In the genomic region with DNA sequence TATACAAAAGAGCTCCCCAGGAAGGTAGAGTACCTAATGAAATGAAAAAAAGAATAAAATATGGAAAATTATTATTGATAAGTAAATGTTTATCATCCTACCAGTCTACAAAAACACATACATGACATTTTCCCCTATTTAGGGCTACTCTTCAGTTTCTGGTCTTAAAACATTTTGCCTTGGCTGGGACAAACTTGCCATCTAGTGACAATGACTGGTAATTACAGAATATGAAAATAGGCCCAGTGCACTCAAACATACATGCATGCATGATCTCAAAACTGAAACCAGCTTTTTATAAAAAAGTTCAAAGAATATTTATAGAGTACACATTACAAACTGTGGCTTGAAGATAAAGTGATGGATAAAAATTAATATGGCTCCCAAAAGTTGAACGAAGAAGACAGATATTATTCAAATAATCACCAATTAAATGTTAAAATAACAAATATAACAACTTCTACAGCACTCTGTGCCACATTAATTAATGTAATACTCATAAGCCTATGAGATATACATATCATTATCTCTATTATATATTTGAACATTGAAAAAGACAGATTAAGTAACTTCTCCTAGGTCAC, we compare ENCODE assay signal across 9 cellular contexts. TPM values are rescaled to one million over a fixed set of nuclear protein-coding genes. Genes with fewer than 3 reads are reported as not detected.
DNase-seq lines count a peak whose midpoint lies in the region; TF ChIP-seq lines count a peak whose summit lies in the region.
"Had no signal": no experiment of that assay in that cellular context is flagged by ENCODE, and none has a peak within 500 bp of the region (broad histone marks: within the 10 kb centered on the region; RNA-seq: fewer than 3 reads in every experiment).

No MANE protein-coding gene starts in this region.

- H3K9me3 Mint-ChIP-seq in neural crest cell: peaks cover 11% of the 10 kb centered on the region

- DNase-seq in AG08395 (ENCODE audit: low spot score) (peak; percentile 44), GM12865 (ENCODE audit: low read depth) (peak; percentile 71), HEK293T (ENCODE audit: extremely low spot score) (peak; percentile 35), M059J (ENCODE audit: low read depth) (peak; percentile 54), SK-MEL-5 (ENCODE audit: low read depth, low spot score) (peak; percentile 76), epithelial cell of esophagus (ENCODE audit: low read depth) (peak; percentile 61), neural crest cell (ENCODE audit: low read depth, low spot score) (no peak)
- no peak for DNase-seq in stimulated activated CD4-positive, alpha-beta T cell treated with anti-CD3 and anti-CD28 coated beads, Interleukin-2, amount 100 ng/mL, for 24 hours

- no peak overlapping the region for H3K27ac Mint-ChIP-seq in neural crest cell (ENCODE audit: unreplicated experiment)

- H3K4me3 Mint-ChIP-seq in neural crest cell: no peak overlapping the region

- H3K4me3 ChIP-seq in GM12865 (ENCODE audit: low read depth, low read length) (no peak overlapping the region), epithelial cell of esophagus (ENCODE audit: low read length) (no peak overlapping the region)
- H3K4me3 ChIP-seq: SJCRH30 had no signal

- no peaks in the 10 kb centered on the region for H3K27me3 Mint-ChIP-seq in neural crest cell (ENCODE audit: low read depth)

- H3K4me1 Mint-ChIP-seq in neural crest cell: no peaks in the 10 kb centered on the region

- in situ Hi-C loops in SK-MEL-5 (cut with HindIII; ENCODE audit: low pct_unique_long_range_greater_than_20kb, low sequenced_read_pairs): no loop called here

- TF ChIP-seq CTCF in GM12865 (IDR thresholded peaks at IDR 0.05; ENCODE audit: insufficient read depth, low read depth, low read length, missing control alignments) (peak; percentile 49), epithelial cell of esophagus (IDR thresholded peaks at IDR 0.05; ENCODE audit: insufficient read depth, low read depth, low read length, missing control alignments) (peak; percentile 79), neural crest cell (conservative IDR thresholded peaks at IDR 0.05) (peak; percentile 87)

- POLR2A ChIA-PET in HEK293T (lab: Yijun Ruan, JAX): interaction anchor here (1.5 kb wide), 1 partner anchor 10 kb away, joined by 4 read pairs; a partner anchor contains a TSS

- peaks cover 10% of the 10 kb centered on the region for H3K36me3 Mint-ChIP-seq in neural crest cell (ENCODE audit: low read depth)

- CTCF ChIA-PET in HEK293T (lab: Yijun Ruan, JAX): interaction anchor here (0.6 to 1.7 kb wide), 6 partner anchors 9 to 1995 kb away, joined by 3 to 5 read pairs (median 4); a partner anchor contains a TSS

TF ChIP-seq in HEK293T, 16 proteins besides CTCF, POLR2A, EP300 and RAD21:
- TF ChIP-seq FOXA1 (IDR thresholded peaks at IDR 0.05): no peak
- TF ChIP-seq NFRKB (IDR thresholded peaks at IDR 0.05): no peak
- TF ChIP-seq L3MBTL2 (conservative IDR thresholded peaks at IDR 0.05): no peak
- TF ChIP-seq FOXM1 (IDR thresholded peaks at IDR 0.05; ENCODE audit: borderline replicate concordance): no peak
- no peak for TF ChIP-seq HDGF (IDR thresholded peaks at IDR 0.05; ENCODE audit: borderline replicate concordance)
- no peak for TF ChIP-seq FOXK2 (IDR thresholded peaks at IDR 0.05)
- TF ChIP-seq LEF1 (IDR thresholded peaks at IDR 0.05; ENCODE audit: borderline replicate concordance): no peak
- no peak for TF ChIP-seq SP1 (IDR thresholded peaks at IDR 0.05)
- TF ChIP-seq ARNT (IDR thresholded peaks at IDR 0.05): no peak
- no peak for TF ChIP-seq BHLHE40 (IDR thresholded peaks at IDR 0.05; ENCODE audit: borderline replicate concordance)
- TF ChIP-seq, protein P1, sequence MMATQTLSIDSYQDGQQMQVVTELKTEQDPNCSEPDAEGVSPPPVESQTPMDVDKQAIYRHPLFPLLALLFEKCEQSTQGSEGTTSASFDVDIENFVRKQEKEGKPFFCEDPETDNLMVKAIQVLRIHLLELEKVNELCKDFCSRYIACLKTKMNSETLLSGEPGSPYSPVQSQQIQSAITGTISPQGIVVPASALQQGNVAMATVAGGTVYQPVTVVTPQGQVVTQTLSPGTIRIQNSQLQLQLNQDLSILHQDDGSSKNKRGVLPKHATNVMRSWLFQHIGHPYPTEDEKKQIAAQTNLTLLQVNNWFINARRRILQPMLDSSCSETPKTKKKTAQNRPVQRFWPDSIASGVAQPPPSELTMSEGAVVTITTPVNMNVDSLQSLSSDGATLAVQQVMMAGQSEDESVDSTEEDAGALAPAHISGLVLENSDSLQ (IDR thresholded peaks at IDR 0.05): no peak
- no peak for TF ChIP-seq SUZ12 (IDR thresholded peaks at IDR 0.05)
- TF ChIP-seq ZNF384 (IDR thresholded peaks at IDR 0.05): no peak
- no peak for TF ChIP-seq ELF4 (IDR thresholded peaks at IDR 0.05)
- TF ChIP-seq CTBP1 (IDR thresholded peaks at IDR 0.05; ENCODE audit: borderline replicate concordance): no peak
- TF ChIP-seq TARDBP (IDR thresholded peaks at IDR 0.05): no peak

RNA-seq across cellular contexts. Expression of a gene that starts 10.5 kb away (rescaled TPM):
- 7.5 and 8.3 TPM in 2 replicates for total RNA-seq in M059J (2014; rRNA removed; shearing (Covaris generic))
- total RNA-seq in SK-MEL-5 (2014; rRNA removed; shearing (Covaris generic)): 5.5 and 6.1 TPM in 2 replicates
- polyA plus RNA-seq in SK-MEL-5 (2015; cell fraction: cytosol; rRNA removed): 5.0 and 6.7 TPM in 2 replicates
- 111 and 121 TPM in 2 replicates for polyA plus RNA-seq in SK-MEL-5 (2015; cell fraction: nucleus; rRNA removed)
- 18.9 and 21.6 TPM in 2 replicates for total RNA-seq in neural crest cell

RNA-seq across cellular contexts. Expression of a gene that starts 56.4 kb away (rescaled TPM):
- not detected in 2 replicates for total RNA-seq in M059J (2014; rRNA removed; shearing (Covaris generic))
- 0.24 and 0.80 TPM in 2 replicates for total RNA-seq in SK-MEL-5 (2014; rRNA removed; shearing (Covaris generic))
- polyA plus RNA-seq in SK-MEL-5 (2015; cell fraction: cytosol; rRNA removed): 0.05 and 0.27 TPM in 2 replicates
- 1.7 and 9.2 TPM in 2 replicates for polyA plus RNA-seq in SK-MEL-5 (2015; cell fraction: nucleus; rRNA removed)
- 2.7 and 3.4 TPM in 2 replicates for total RNA-seq in neural crest cell

Comparison
In these comparisons a context has a peak if more than half of its experiments do, and no peak if none do; other contexts are left out.
1. DNase-seq: peak in AG08395 (single experiment), GM12865 (single experiment), HEK293T (single experiment), M059J (single experiment), SK-MEL-5 (single experiment) and epithelial cell of esophagus (single experiment); none in neural crest cell (single experiment) and stimulated activated CD4-positive, alpha-beta T cell treated with anti-CD3 and anti-CD28 coated beads, Interleukin-2, amount 100 ng/mL, for 24 hours (0 of 2).
2. Peak in every context shown above with its lines, with median percentiles within 50 percentile points of each other: CTCF ChIP-seq.